In the genomic region with DNA sequence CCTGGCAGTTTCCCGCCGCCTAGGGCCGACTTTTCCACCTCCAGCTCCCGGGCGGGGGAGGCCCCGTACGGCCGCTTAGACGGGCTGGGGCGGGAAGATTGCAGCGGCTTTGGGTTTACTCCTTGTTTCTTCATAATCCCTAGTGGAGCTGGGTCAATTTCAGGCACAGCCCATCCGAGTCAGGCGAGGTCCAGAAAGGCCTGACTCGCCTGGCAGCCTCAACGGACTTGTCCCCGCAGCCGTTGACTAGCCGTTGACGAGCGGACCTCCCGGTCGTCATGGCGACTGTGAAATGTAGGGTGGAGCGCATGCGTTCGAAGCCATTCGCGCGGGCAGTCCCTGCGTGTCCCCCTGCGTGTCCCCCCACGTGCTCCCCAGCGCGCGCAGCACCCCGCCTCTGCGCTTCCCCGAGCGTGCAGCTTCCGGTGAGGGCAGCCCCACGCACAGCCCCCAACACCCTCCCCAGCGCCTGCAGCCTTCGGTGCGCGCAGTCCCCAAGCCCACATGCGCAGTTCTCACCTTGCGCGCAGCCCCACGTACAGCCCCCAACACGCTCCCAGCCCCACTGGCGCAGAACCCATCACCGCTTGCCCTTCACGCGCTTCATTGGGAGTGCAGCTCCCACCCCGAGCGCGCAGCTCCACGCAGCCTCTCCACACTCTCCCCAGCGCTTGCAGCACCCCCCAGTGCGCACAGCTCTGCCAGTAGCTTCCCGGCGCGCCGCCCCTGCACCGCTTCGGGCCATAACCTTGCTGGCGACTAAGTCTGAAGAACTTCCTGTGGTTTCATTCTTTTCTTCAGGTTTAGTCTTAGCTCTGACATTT, we compare ENCODE assay signal across 1 cellular context.
TF ChIP-seq lines count a peak whose summit lies in the region.

No MANE protein-coding gene starts in this region.

TF ChIP-seq in SK-N-SH, 30 proteins besides CTCF, POLR2A, EP300 and RAD21 (continued from another document):
- TF ChIP-seq, protein P1, sequence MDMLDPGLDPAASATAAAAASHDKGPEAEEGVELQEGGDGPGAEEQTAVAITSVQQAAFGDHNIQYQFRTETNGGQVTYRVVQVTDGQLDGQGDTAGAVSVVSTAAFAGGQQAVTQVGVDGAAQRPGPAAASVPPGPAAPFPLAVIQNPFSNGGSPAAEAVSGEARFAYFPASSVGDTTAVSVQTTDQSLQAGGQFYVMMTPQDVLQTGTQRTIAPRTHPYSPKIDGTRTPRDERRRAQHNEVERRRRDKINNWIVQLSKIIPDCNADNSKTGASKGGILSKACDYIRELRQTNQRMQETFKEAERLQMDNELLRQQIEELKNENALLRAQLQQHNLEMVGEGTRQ (IDR thresholded peaks at IDR 0.05; ENCODE audit: borderline replicate concordance, low read depth, low read length), result no peak
- TF ChIP-seq, protein P2, sequence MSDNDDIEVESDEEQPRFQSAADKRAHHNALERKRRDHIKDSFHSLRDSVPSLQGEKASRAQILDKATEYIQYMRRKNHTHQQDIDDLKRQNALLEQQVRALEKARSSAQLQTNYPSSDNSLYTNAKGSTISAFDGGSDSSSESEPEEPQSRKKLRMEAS (IDR thresholded peaks at IDR 0.05; ENCODE audit: low read depth), result peak; percentile 94
- peak; percentile 75 for TF ChIP-seq NRF1 (IDR thresholded peaks at IDR 0.05; ENCODE audit: low read depth, low read length)
